ENCODE assay signal across 2 cellular contexts in genomic region chrX:50941638-50942037, GRCh38.
TF ChIP-seq lines count a peak whose summit lies in the region.

No MANE protein-coding gene starts in this region.

TF ChIP-seq in IMR-90, 13 proteins besides CTCF, POLR2A, EP300 and RAD21:
- TF ChIP-seq MXI1 (IDR thresholded peaks at IDR 0.05; ENCODE audit: borderline replicate concordance, low read depth, low read length) (no peak), FOS (IDR thresholded peaks at IDR 0.05; ENCODE audit: low read depth, low read length) (no peak), CHD1 (IDR thresholded peaks at IDR 0.05; ENCODE audit: low read depth, low read length) (no peak), MAFK (IDR thresholded peaks at IDR 0.05; ENCODE audit: low read depth, low read length) (no peak), CEBPB (IDR thresholded peaks at IDR 0.05; ENCODE audit: low read depth, low read length) (no peak), SMC3 (IDR thresholded peaks at IDR 0.05; ENCODE audit: low read depth, low read length) (no peak), NFE2L2 (IDR thresholded peaks at IDR 0.05; ENCODE audit: low read depth, low read length) (no peak), BHLHE40 (IDR thresholded peaks at IDR 0.05; ENCODE audit: low read depth, low read length) (no peak)
- TF ChIP-seq, protein P1, sequence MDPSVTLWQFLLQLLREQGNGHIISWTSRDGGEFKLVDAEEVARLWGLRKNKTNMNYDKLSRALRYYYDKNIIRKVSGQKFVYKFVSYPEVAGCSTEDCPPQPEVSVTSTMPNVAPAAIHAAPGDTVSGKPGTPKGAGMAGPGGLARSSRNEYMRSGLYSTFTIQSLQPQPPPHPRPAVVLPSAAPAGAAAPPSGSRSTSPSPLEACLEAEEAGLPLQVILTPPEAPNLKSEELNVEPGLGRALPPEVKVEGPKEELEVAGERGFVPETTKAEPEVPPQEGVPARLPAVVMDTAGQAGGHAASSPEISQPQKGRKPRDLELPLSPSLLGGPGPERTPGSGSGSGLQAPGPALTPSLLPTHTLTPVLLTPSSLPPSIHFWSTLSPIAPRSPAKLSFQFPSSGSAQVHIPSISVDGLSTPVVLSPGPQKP (IDR thresholded peaks at IDR 0.05; ENCODE audit: borderline replicate concordance, low read depth, low read length), result no peak
- TF ChIP-seq, protein P2, sequence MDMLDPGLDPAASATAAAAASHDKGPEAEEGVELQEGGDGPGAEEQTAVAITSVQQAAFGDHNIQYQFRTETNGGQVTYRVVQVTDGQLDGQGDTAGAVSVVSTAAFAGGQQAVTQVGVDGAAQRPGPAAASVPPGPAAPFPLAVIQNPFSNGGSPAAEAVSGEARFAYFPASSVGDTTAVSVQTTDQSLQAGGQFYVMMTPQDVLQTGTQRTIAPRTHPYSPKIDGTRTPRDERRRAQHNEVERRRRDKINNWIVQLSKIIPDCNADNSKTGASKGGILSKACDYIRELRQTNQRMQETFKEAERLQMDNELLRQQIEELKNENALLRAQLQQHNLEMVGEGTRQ (IDR thresholded peaks at IDR 0.05; ENCODE audit: low read depth, low read length), result no peak

TF ChIP-seq in GM12878, 131 proteins besides CTCF, POLR2A, EP300 and RAD21:
- no peak for TF ChIP-seq YY1 (IDR thresholded peaks at IDR 0.05; ENCODE audit: low read depth, low read length)
- TF ChIP-seq SMC3 (IDR thresholded peaks at IDR 0.05; ENCODE audit: borderline replicate concordance, low read length), result peak; percentile 10; the same call in 1 of the 2 replicates
- TF ChIP-seq IRF3 (IDR thresholded peaks at IDR 0.05), result no peak
- no peak for TF ChIP-seq POLR2AphosphoS2 (IDR thresholded peaks at IDR 0.05; ENCODE audit: low read depth, low read length)
- no peak for TF ChIP-seq MAX (IDR thresholded peaks at IDR 0.05; ENCODE audit: low read depth, low read length)
- TF ChIP-seq IKZF2 (IDR thresholded peaks at IDR 0.05), result no peak
- TF ChIP-seq, protein P3, sequence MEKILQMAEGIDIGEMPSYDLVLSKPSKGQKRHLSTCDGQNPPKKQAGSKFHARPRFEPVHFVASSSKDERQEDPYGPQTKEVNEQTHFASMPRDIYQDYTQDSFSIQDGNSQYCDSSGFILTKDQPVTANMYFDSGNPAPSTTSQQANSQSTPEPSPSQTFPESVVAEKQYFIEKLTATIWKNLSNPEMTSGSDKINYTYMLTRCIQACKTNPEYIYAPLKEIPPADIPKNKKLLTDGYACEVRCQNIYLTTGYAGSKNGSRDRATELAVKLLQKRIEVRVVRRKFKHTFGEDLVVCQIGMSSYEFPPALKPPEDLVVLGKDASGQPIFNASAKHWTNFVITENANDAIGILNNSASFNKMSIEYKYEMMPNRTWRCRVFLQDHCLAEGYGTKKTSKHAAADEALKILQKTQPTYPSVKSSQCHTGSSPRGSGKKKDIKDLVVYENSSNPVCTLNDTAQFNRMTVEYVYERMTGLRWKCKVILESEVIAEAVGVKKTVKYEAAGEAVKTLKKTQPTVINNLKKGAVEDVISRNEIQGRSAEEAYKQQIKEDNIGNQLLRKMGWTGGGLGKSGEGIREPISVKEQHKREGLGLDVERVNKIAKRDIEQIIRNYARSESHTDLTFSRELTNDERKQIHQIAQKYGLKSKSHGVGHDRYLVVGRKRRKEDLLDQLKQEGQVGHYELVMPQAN (conservative IDR thresholded peaks at IDR 0.05), result no peak
- TF ChIP-seq, protein P4, sequence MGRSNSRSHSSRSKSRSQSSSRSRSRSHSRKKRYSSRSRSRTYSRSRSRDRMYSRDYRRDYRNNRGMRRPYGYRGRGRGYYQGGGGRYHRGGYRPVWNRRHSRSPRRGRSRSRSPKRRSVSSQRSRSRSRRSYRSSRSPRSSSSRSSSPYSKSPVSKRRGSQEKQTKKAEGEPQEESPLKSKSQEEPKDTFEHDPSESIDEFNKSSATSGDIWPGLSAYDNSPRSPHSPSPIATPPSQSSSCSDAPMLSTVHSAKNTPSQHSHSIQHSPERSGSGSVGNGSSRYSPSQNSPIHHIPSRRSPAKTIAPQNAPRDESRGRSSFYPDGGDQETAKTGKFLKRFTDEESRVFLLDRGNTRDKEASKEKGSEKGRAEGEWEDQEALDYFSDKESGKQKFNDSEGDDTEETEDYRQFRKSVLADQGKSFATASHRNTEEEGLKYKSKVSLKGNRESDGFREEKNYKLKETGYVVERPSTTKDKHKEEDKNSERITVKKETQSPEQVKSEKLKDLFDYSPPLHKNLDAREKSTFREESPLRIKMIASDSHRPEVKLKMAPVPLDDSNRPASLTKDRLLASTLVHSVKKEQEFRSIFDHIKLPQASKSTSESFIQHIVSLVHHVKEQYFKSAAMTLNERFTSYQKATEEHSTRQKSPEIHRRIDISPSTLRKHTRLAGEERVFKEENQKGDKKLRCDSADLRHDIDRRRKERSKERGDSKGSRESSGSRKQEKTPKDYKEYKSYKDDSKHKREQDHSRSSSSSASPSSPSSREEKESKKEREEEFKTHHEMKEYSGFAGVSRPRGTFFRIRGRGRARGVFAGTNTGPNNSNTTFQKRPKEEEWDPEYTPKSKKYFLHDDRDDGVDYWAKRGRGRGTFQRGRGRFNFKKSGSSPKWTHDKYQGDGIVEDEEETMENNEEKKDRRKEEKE (IDR thresholded peaks at IDR 0.05), result no peak
- TF ChIP-seq, protein P5, sequence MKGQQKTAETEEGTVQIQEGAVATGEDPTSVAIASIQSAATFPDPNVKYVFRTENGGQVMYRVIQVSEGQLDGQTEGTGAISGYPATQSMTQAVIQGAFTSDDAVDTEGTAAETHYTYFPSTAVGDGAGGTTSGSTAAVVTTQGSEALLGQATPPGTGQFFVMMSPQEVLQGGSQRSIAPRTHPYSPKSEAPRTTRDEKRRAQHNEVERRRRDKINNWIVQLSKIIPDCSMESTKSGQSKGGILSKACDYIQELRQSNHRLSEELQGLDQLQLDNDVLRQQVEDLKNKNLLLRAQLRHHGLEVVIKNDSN (IDR thresholded peaks at IDR 0.05; ENCODE audit: borderline replicate concordance, extremely low read length, insufficient read depth, low read depth, low read length), result peak; percentile 14
- no peak for TF ChIP-seq NFXL1 (IDR thresholded peaks at IDR 0.05; ENCODE audit: borderline replicate concordance)
